In genomic region chr2:27198068-27198467, GRCh38 we compare ENCODE assay signal across 7 cellular contexts. TPM values are rescaled to one million over a fixed set of nuclear protein-coding genes. Genes with fewer than 3 reads are reported as not detected.
"Had no signal": no experiment of that assay in that cellular context is flagged by ENCODE, and none has a peak within 500 bp of the region (broad histone marks: within the 10 kb centered on the region; RNA-seq: fewer than 3 reads in every experiment).

No MANE protein-coding gene starts in this region.

RNA-seq across cellular contexts. Expression of gene TCF23, which starts 49.3 kb away (rescaled TPM):
- total RNA-seq: GM23248, H4, H7, HFFc6, HT1080, IMR-90 had no signal
- polyA plus RNA-seq: GM23248, IMR-90, K562 had no signal

RNA-seq across cellular contexts. Expression of gene PRR30, which starts 58.9 kb away (rescaled TPM):
- total RNA-seq: GM23248, H4, H7, HFFc6, HT1080, IMR-90, K562 had no signal
- polyA plus RNA-seq: GM23248, IMR-90, K562 had no signal
